Comparison of ENCODE assay signal across 8 cellular contexts in genomic region chr1:225809842-225810578, GRCh38. TPM values are rescaled to one million over a fixed set of nuclear protein-coding genes. Genes with fewer than 3 reads are reported as not detected.
DNase-seq lines count a peak whose midpoint lies in the region; ATAC-seq, FAIRE-seq and TF ChIP-seq lines count a peak whose summit lies in the region.

EPHX1 (plus strand) TSS chr1:225810124; CDS start chr1:225828730, 18,606 bp downstream.

- H3K27me3 ChIP-seq in SK-N-SH (ENCODE audit: insufficient read depth) (no peaks in the 10 kb centered on the region), parathyroid adenoma (ENCODE audit: control insufficient read depth, insufficient read depth, low read length) (no peaks in the 10 kb centered on the region), tibial artery (no peaks in the 10 kb centered on the region)

- no peaks in the 10 kb centered on the region for H3K9me2 ChIP-seq in SK-N-SH

- H3K36me3 ChIP-seq in SK-N-SH (replicated peaks in 1 of 2; ENCODE audit: control insufficient read depth in 1 of 2, insufficient read depth in 2 of 2, low read length in 1 of 2) (no peaks in the 10 kb centered on the region), parathyroid adenoma (ENCODE audit: control insufficient read depth, insufficient read depth, low read length) (no peaks in the 10 kb centered on the region), tibial artery (no peaks in the 10 kb centered on the region)

- FAIRE-seq in H54 (lab: Jason Lieb, UNC), result no peak

- no peaks in the 10 kb centered on the region for H3K36me3 Mint-ChIP-seq in activated naive CD8-positive, alpha-beta T cell treated with anti-CD3 and anti-CD28 coated beads for 36 hours

- peak within 1 kb of the TSS; percentile 86 for H3K4me2 ChIP-seq in SK-N-SH
- H3K4me2 ChIP-seq in parathyroid adenoma (ENCODE audit: low read length), result peak within 1 kb of the TSS; percentile 88

- peak; percentile 41; the same call in 1 of the 2 replicates for TF ChIP-seq CTCF in SK-N-SH (IDR thresholded peaks at IDR 0.05)
- TF ChIP-seq CTCF in parathyroid adenoma (IDR thresholded peaks at IDR 0.05), result no peak
- TF ChIP-seq CTCF in tibial artery (IDR thresholded peaks at IDR 0.05), result peak; percentile 38 to 51

- WGBS in SK-N-SH (ENCODE audit: low lambda C conversion rate), result under 1% methylated on average over 37 of the region's 80 CpGs

- H3K4me3 Mint-ChIP-seq in activated naive CD8-positive, alpha-beta T cell treated with anti-CD3 and anti-CD28 coated beads for 36 hours, result peak within 1 kb of the TSS; percentile 79

- H3K4me3 ChIP-seq in SK-N-SH (ENCODE audit: low read depth in 2 of 2, low read length in 1 of 2) (peak within 1 kb of the TSS; percentile 68 to 97), parathyroid adenoma (ENCODE audit: low read depth, low read length) (peak within 1 kb of the TSS; percentile 60), tibial artery (peak within 1 kb of the TSS; percentile 58 to 82)

- peaks cover 4% of the 10 kb centered on the region; the same call in 1 of the 2 replicates for H3K79me2 ChIP-seq in SK-N-SH (ENCODE audit: insufficient read depth)
- H3K79me2 ChIP-seq in parathyroid adenoma, result peaks cover 2% of the 10 kb centered on the region

- ATAC-seq in Right ventricle myocardium inferior, result peak; percentile 91

- H2AFZ ChIP-seq in SK-N-SH (ENCODE audit: low read depth) (peak within 1 kb of the TSS; percentile 89), parathyroid adenoma (peak within 1 kb of the TSS; percentile 66)

- H3K9me3 ChIP-seq in SK-N-SH (no peaks in the 10 kb centered on the region), parathyroid adenoma (ENCODE audit: control insufficient read depth, low read length) (no peaks in the 10 kb centered on the region), tibial artery (no peaks in the 10 kb centered on the region)

- H3K4me1 ChIP-seq in SK-N-SH (ENCODE audit: control insufficient read depth in 1 of 2, insufficient read depth in 2 of 2, low read depth in 1 of 2, low read length in 1 of 2), result peaks cover 5 to 23% of the 10 kb centered on the region in 2 experiments; a peak in 3 of 4 replicates
- H3K4me1 ChIP-seq in parathyroid adenoma, result no peaks in the 10 kb centered on the region
- peaks cover 0 to 52% (median 41%) of the 10 kb centered on the region in 4 donors for H3K4me1 ChIP-seq in tibial artery

- no peaks in the 10 kb centered on the region for H4K20me1 ChIP-seq in SK-N-SH (ENCODE audit: insufficient read depth)

- no peaks in the 10 kb centered on the region for H3K9me3 Mint-ChIP-seq in activated naive CD8-positive, alpha-beta T cell treated with anti-CD3 and anti-CD28 coated beads for 36 hours

- DNase-seq in GDM1 (lab: John Stamatoyannopoulos, UW) (peak; percentile 81), H54 (ENCODE audit: insufficient read length, low spot score) (peak; percentile 98), M059J (ENCODE audit: low read depth) (peak; percentile 89), SK-N-SH (peak; percentile 95), Right ventricle myocardium inferior (ENCODE audit: missing footprints) (peak; percentile 94), tibial artery (peak; percentile 92 to 96)
- DNase-seq in activated naive CD8-positive, alpha-beta T cell treated with anti-CD3 and anti-CD28 coated beads for 36 hours, result peak; percentile 79

- TF ChIP-seq RAD21 in SK-N-SH (IDR thresholded peaks at IDR 0.05; ENCODE audit: low read length), result peak; percentile 2; the same call in 1 of the 2 replicates

- peaks cover 9% of the 10 kb centered on the region for H3F3A ChIP-seq in SK-N-SH (replicated peaks; ENCODE audit: insufficient read depth)

- TF ChIP-seq EP300 in SK-N-SH (IDR thresholded peaks at IDR 0.05; ENCODE audit: borderline replicate concordance in 1 of 2, low read depth in 1 of 2, low read length in 1 of 2), result no peak

- peak; percentile 95 for TF ChIP-seq POLR2A in H54 (IDR thresholded peaks at IDR 0.05; ENCODE audit: low read depth, low read length)

- CTCF ChIA-PET in SK-N-SH (lab: Yijun Ruan, JAX), result interaction anchor here (0.7 to 5.2 kb wide), 12 partner anchors 29 to 338 kb away, joined by 3 to 20 read pairs (median 3); partner anchors contain the start of gene SRP9

- POLR2A ChIA-PET in SK-N-SH (lab: Yijun Ruan, JAX), result interaction anchor here (1.5 to 1.6 kb wide), 2 partner anchors 10 to 32 kb away, joined by 3 to 5 read pairs; partner anchors contain the start of gene SRP9

- H3K27me3 Mint-ChIP-seq in activated naive CD8-positive, alpha-beta T cell treated with anti-CD3 and anti-CD28 coated beads for 36 hours, result peaks cover 5% of the 10 kb centered on the region

- H3K27ac Mint-ChIP-seq in activated naive CD8-positive, alpha-beta T cell treated with anti-CD3 and anti-CD28 coated beads for 36 hours, result no peak within 1 kb of the TSS

- intact Hi-C loops in Right ventricle myocardium inferior (cut with DNase I), result loop anchor here (2.0 to 5.0 kb wide), 3 partner anchors 33 to 72 kb away; partner anchors contain the start of genes SRP9 and TMEM63A
- intact Hi-C loops in tibial artery (cut with DNase I; ENCODE audit: low total_unique reads), result loop anchor here (2.0 kb wide), 1 partner anchor 33 kb away; the partner anchor contains the start of gene SRP9

- H3K27ac ChIP-seq in SK-N-SH (ENCODE audit: low read depth in 2 of 2, low read length in 1 of 2), result peak within 1 kb of the TSS; percentile 46 to 79
- H3K27ac ChIP-seq in parathyroid adenoma, result peak within 1 kb of the TSS; percentile 61
- peak within 1 kb of the TSS; percentile 68 to 74 for H3K27ac ChIP-seq in tibial artery

- H3K9ac ChIP-seq in SK-N-SH, result peak within 1 kb of the TSS; percentile 73
- peak within 1 kb of the TSS; percentile 53 for H3K9ac ChIP-seq in parathyroid adenoma

- peaks cover 13% of the 10 kb centered on the region for H3K4me1 Mint-ChIP-seq in activated naive CD8-positive, alpha-beta T cell treated with anti-CD3 and anti-CD28 coated beads for 36 hours

TF ChIP-seq in SK-N-SH, 30 proteins besides CTCF, POLR2A, EP300 and RAD21:
- TF ChIP-seq TAF1 (IDR thresholded peaks at IDR 0.05; ENCODE audit: borderline replicate concordance, low read depth, low read length) (peak; percentile 77; the same call in 1 of the 2 replicates), CHD2 (IDR thresholded peaks at IDR 0.05; ENCODE audit: low read length, partially characterized antibody) (no peak), SIN3A (IDR thresholded peaks at IDR 0.05; ENCODE audit: borderline replicate concordance, low read depth, low read length) (peak; percentile 60; the same call in 1 of the 2 replicates), NRF1 (IDR thresholded peaks at IDR 0.05; ENCODE audit: low read depth, low read length) (peak; percentile 66), EZH2phosphoT487 (IDR thresholded peaks at IDR 0.05; ENCODE audit: borderline replicate concordance, low read depth) (no peak), POLR2AphosphoS5 (IDR thresholded peaks at IDR 0.05; ENCODE audit: low read depth, low read length) (peak; percentile 78), MXI1 (IDR thresholded peaks at IDR 0.05; ENCODE audit: low read depth, low read length) (peak; percentile 62; the same call in 1 of the 2 replicates)

RNA-seq across cellular contexts. Expression of gene EPHX1, which starts in this region (rescaled TPM):
- total RNA-seq in M059J (2014; rRNA removed; shearing (Covaris generic)), result 55.3 and 55.8 TPM in 2 replicates
- 22.6 and 45.7 TPM in 2 replicates for polyA plus RNA-seq in SK-N-SH (2012; rRNA removed)
- polyA plus RNA-seq in SK-N-SH (2012; cell fraction: cytosol; rRNA removed), result 28.3 and 33.1 TPM in 2 replicates
- polyA plus RNA-seq in SK-N-SH (2012; cell fraction: nucleus; rRNA removed), result 36.0 and 37.1 TPM in 2 replicates
- 1 to 10 TPM; 2.7 to 4.3 TPM for total RNA-seq in activated naive CD8-positive, alpha-beta T cell treated with anti-CD3 and anti-CD28 coated beads for 36 hours
- 76.0 TPM for total RNA-seq in Right ventricle myocardium inferior

Comparison
In these comparisons a context has a peak if more than half of its experiments do, and no peak if none do; other contexts are left out.
1. Peak in every context shown above with its lines: DNase-seq, ATAC-seq, H3K4me3 ChIP-seq and H3K27ac ChIP-seq.
2. RNA of gene EPHX1 (total RNA-seq): 76.0 TPM in Right ventricle myocardium inferior (single experiment) and 55.3 to 55.8 TPM in M059J; 2.7 to 4.3 TPM in activated naive CD8-positive, alpha-beta T cell treated with anti-CD3 and anti-CD28 coated beads for 36 hours; every median in the first group is over 10 times any median in the second.